In the genomic region with DNA sequence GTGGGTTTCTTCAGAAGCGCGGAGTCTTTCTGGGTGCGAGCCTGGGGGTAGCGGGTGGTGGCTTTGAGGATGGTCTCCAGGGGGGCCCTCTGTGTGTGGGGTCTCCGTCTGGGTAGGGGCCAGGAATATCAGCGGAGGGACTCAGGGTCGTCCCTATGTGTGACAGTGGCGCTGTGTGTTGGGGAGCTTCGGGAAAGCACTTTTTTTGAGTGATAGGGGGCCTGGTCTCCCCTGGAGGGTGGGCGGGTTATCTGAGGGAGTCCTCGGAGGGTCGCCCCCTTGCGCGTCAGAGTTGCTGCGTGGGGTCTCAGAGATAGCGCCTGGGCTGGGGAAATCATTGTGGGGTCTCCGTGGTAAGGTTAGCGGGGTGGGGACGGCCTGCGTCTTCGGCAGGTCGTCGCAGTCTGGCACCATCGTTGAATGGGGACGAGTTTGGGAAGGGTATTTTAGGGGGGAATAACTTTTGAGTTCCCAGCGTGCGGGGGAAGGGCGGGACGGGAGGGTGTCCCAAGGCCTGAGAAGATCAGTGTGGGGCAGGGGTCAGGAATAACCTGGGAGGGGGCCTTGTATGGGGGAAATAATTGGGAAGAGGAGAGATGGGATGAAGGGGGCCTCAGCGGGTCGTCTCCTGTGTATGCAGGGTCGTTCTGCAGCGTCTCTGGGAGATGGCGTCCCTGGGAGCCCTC, we compare ENCODE assay signal across 8 cellular contexts. TPM values are rescaled to one million over a fixed set of nuclear protein-coding genes. Genes with fewer than 3 reads are reported as not detected.
DNase-seq lines count a peak whose midpoint lies in the region; ATAC-seq and TF ChIP-seq lines count a peak whose summit lies in the region.

No MANE protein-coding gene starts in this region.

- in situ Hi-C loops in brain microvascular endothelial cell (cut with HindIII; ENCODE audit: low pct_ligation_motif_present, low sequenced_read_pairs), result no loop called here

- H2AFZ ChIP-seq in OCI-LY1 (ENCODE audit: low read length), result no peak overlapping the region

- peak overlapping the region; percentile 77 for H3K27ac ChIP-seq in OCI-LY1 (ENCODE audit: low read depth, low read length, poor library complexity, severe bottlenecking)
- H3K27ac ChIP-seq in brain microvascular endothelial cell, result peak overlapping the region; percentile 86
- H3K27ac ChIP-seq in left lung, result peak overlapping the region; percentile 96 to 97

- H4K20me1 ChIP-seq in OCI-LY1 (ENCODE audit: insufficient read depth, low read length), result no peaks in the 10 kb centered on the region

- H3K36me3 ChIP-seq in OCI-LY1 (ENCODE audit: insufficient read depth, low read length) (peaks cover 6% of the 10 kb centered on the region), brain microvascular endothelial cell (replicated peaks) (peaks cover 14% of the 10 kb centered on the region), left lung (no peaks in the 10 kb centered on the region)

- intact Hi-C loops in left lung (cut with DNase I), result no loop called here

- H3K9me2 ChIP-seq in OCI-LY1 (ENCODE audit: low read depth, low read length), result no peaks in the 10 kb centered on the region

- ATAC-seq in left lung (no peak), GM21390 (IDR thresholded peaks at IDR 0.05; ENCODE audit: unreplicated experiment) (no peak)

- peak overlapping the region; percentile 92 for H3K9ac ChIP-seq in OCI-LY1 (ENCODE audit: low read length)

- H3K4me2 ChIP-seq in OCI-LY1 (ENCODE audit: low read length), result peak overlapping the region; percentile 92

- TF ChIP-seq CTCF in GM12865 (IDR thresholded peaks at IDR 0.05; ENCODE audit: insufficient read depth, low read depth, low read length, missing control alignments) (no peak), OCI-LY1 (IDR thresholded peaks at IDR 0.05; ENCODE audit: low read length) (no peak), brain microvascular endothelial cell (IDR thresholded peaks at IDR 0.05; ENCODE audit: low read depth, low read length, missing control alignments) (no peak), left lung (IDR thresholded peaks at IDR 0.05) (no peak)

- H3F3A ChIP-seq in OCI-LY1 (ENCODE audit: insufficient read depth, low read length), result 0 out of 2 replicates have a peak, but pooled peaks cover under 1% of the 10 kb centered on the region

- H3K79me2 ChIP-seq in OCI-LY1 (ENCODE audit: insufficient read depth, low read length), result no peaks in the 10 kb centered on the region

- H3K4me1 ChIP-seq in OCI-LY1 (ENCODE audit: insufficient read depth, low read length, severe bottlenecking) (peaks cover 45% of the 10 kb centered on the region), left lung (peaks cover 10 to 41% of the 10 kb centered on the region in 2 donors)

- DNase-seq in GM12865 (ENCODE audit: low read depth), result no peak
- peak; percentile 26 for DNase-seq in brain microvascular endothelial cell
- DNase-seq in left lung, result peak in 1 of 2 donors; percentile 80
- peak; percentile 28 for DNase-seq in stimulated activated naive CD4-positive, alpha-beta T cell treated with Interleukin-2 at 50 U/mL for 16 hours (lab: John Stamatoyannopoulos, UW)
- no peak for DNase-seq in GM19240 (ENCODE audit: insufficient read length, low spot score)
- DNase-seq in LoVo (ENCODE audit: low spot score), result no peak

- H3K27me3 ChIP-seq in OCI-LY1 (ENCODE audit: insufficient read depth, low read length) (no peaks in the 10 kb centered on the region), brain microvascular endothelial cell (replicated peaks) (no peaks in the 10 kb centered on the region), left lung (no peaks in the 10 kb centered on the region)

- H3K4me3 ChIP-seq in GM12865 (ENCODE audit: low read depth, low read length) (peak overlapping the region; percentile 95), OCI-LY1 (ENCODE audit: low read depth, low read length, poor library complexity, severe bottlenecking) (peak overlapping the region; percentile 90), brain microvascular endothelial cell (ENCODE audit: low read depth, low read length) (peak overlapping the region; percentile 91), left lung (peak overlapping the region; percentile 85 to 100)

- no peaks in the 10 kb centered on the region for H3K9me3 ChIP-seq in OCI-LY1 (ENCODE audit: low read length)
- H3K9me3 ChIP-seq in left lung, result no peaks in the 10 kb centered on the region

RNA-seq across cellular contexts. Expression of a gene that starts 0.9 kb away (rescaled TPM):
- 10 to 100 TPM; 70.1 to 99.4 TPM for total RNA-seq in left lung

RNA-seq across cellular contexts. Expression of a gene that starts 0.9 kb away (rescaled TPM):
- 10 to 100 TPM; 64.0 to 94.8 TPM for total RNA-seq in left lung

RNA-seq across cellular contexts. Expression of a gene that starts 33.0 kb away (rescaled TPM):
- total RNA-seq in left lung, result 10 to 100 TPM; 65.1 to 92.5 TPM

RNA-seq across cellular contexts. Expression of a gene that starts 34.5 kb away (rescaled TPM):
- total RNA-seq in left lung, result 10 to 100 TPM; 24.2 to 46.2 TPM

RNA-seq across cellular contexts. Expression of a gene that starts 48.4 kb away (rescaled TPM):
- 10 to 100 TPM; 15.4 to 32.9 TPM for total RNA-seq in left lung

Comparison
In these comparisons a context has a peak if more than half of its experiments do, and no peak if none do; other contexts are left out.
1. DNase-seq: peak in brain microvascular endothelial cell (single experiment) and stimulated activated naive CD4-positive, alpha-beta T cell treated with Interleukin-2 at 50 U/mL for 16 hours (single experiment); none in GM12865 (single experiment), GM19240 (single experiment) and LoVo (single experiment).
2. Peak in every context shown above with its lines, with median percentiles within 50 percentile points of each other: H3K4me3 ChIP-seq and H3K27ac ChIP-seq.